Comparison of ENCODE assay signal across 24 cellular contexts in genomic region chr3:195468391-195468776, GRCh38. TPM values are rescaled to one million over a fixed set of nuclear protein-coding genes. Genes with fewer than 3 reads are reported as not detected.
DNase-seq lines count a peak whose midpoint lies in the region; ATAC-seq and TF ChIP-seq lines count a peak whose summit lies in the region.
"Had no signal": no experiment of that assay in that cellular context is flagged by ENCODE, and none has a peak within 500 bp of the region (broad histone marks: within the 10 kb centered on the region; RNA-seq: fewer than 3 reads in every experiment).

No MANE protein-coding gene starts in this region.

- H3K79me2 ChIP-seq in KMS-11 (ENCODE audit: insufficient read depth, low read depth), result no peaks in the 10 kb centered on the region
- H3K79me2 ChIP-seq in smooth muscle cell (ENCODE audit: low read depth), result no peaks in the 10 kb centered on the region

- peak; percentile 10 to 25 for ATAC-seq in activated T-cell treated with anti-CD3 and anti-CD28 coated beads, Interleukin-2, amount 50 U/mL, for 4 hours
- ATAC-seq: psoas muscle had no signal

- no peak for DNase-seq in activated T-cell treated with anti-CD3 and anti-CD28 coated beads, Interleukin-2, amount 50 U/mL, for 4 hours
- DNase-seq in activated T-cell treated with anti-CD3 and anti-CD28 coated beads, Interleukin-2, amount 50 U/mL, for 48 hours, result no peak
- no peak for DNase-seq in smooth muscle cell (lab: John Stamatoyannopoulos, UW; ENCODE audit: unreplicated experiment)
- no peak for DNase-seq in testis
- DNase-seq in GM10248 (ENCODE audit: extremely low spot score), result no peak
- DNase-seq in MG63, result no peak
- DNase-seq: activated CD4-positive, alpha-beta T cell treated with anti-CD3 and anti-CD28 coated beads for 1 hour; amniotic stem cell; endodermal cell; kidney; NCI-H1092; NCI-H187 treated with DMSO at 0.1 percent for 48 hours; NCI-H2227 treated with DMSO at 0.1 percent for 48 hours; NCI-H748 treated with DMSO at 0.1 percent for 48 hours; psoas muscle had no signal

- peaks cover 4% of the 10 kb centered on the region for H3K36me3 Mint-ChIP-seq in activated T-cell treated with anti-CD3 and anti-CD28 coated beads, Interleukin-2, amount 50 U/mL, for 4 hours (ENCODE audit: insufficient read depth)
- peaks cover 8% of the 10 kb centered on the region for H3K36me3 Mint-ChIP-seq in activated naive CD8-positive, alpha-beta T cell
- H3K36me3 Mint-ChIP-seq: type B pancreatic cell had no signal

- H3K9me3 ChIP-seq in smooth muscle cell (replicated peaks; ENCODE audit: low read depth) (no peaks in the 10 kb centered on the region), testis (no peaks in the 10 kb centered on the region), MG63 (peaks cover 8% of the 10 kb centered on the region; the same call in 1 of the 2 replicates)
- H3K9me3 ChIP-seq: neutrophil, psoas muscle had no signal

- CTCF ChIA-PET in GM10248 (lab: Yijun Ruan, JAX), result no interaction called here

- H3K27me3 Mint-ChIP-seq in activated T-cell treated with anti-CD3 and anti-CD28 coated beads, Interleukin-2, amount 50 U/mL, for 4 hours (ENCODE audit: low read depth), result no peaks in the 10 kb centered on the region
- H3K27me3 Mint-ChIP-seq in activated naive CD8-positive, alpha-beta T cell, result no peaks in the 10 kb centered on the region
- H3K27me3 Mint-ChIP-seq: type B pancreatic cell had no signal

- peak overlapping the region; percentile 40 for H3K4me2 ChIP-seq in KMS-11
- no peak overlapping the region for H3K4me2 ChIP-seq in smooth muscle cell
- H3K4me2 ChIP-seq: BLaER1 had no signal

- H3K4me3 Mint-ChIP-seq in activated T-cell treated with anti-CD3 and anti-CD28 coated beads, Interleukin-2, amount 50 U/mL, for 4 hours, result no peak overlapping the region
- H3K4me3 Mint-ChIP-seq in activated naive CD8-positive, alpha-beta T cell, result no peak overlapping the region
- H3K4me3 Mint-ChIP-seq: endodermal cell, type B pancreatic cell had no signal

- intact Hi-C loops in testis (cut with DNase I; ENCODE audit: low total_unique reads), result no loop called here

- peaks cover 13% of the 10 kb centered on the region for H3K9me3 Mint-ChIP-seq in activated T-cell treated with anti-CD3 and anti-CD28 coated beads, Interleukin-2, amount 50 U/mL, for 4 hours
- H3K9me3 Mint-ChIP-seq in activated naive CD8-positive, alpha-beta T cell (ENCODE audit: low read depth), result peaks cover 9% of the 10 kb centered on the region

- H3K36me3 ChIP-seq in KMS-11 (ENCODE audit: insufficient read depth), result no peaks in the 10 kb centered on the region
- H3K36me3 ChIP-seq in smooth muscle cell (ENCODE audit: low read depth), result no peaks in the 10 kb centered on the region
- no peaks in the 10 kb centered on the region for H3K36me3 ChIP-seq in testis (ENCODE audit: low read depth, missing control alignments)
- H3K36me3 ChIP-seq in MG63, result no peaks in the 10 kb centered on the region
- H3K36me3 ChIP-seq: BLaER1, neutrophil had no signal

- H3K4me1 ChIP-seq in KMS-11 (ENCODE audit: low read depth, poor library complexity, severe bottlenecking) (peaks cover 21% of the 10 kb centered on the region), smooth muscle cell (ENCODE audit: low read depth) (no peaks in the 10 kb centered on the region), testis (peaks cover 3% of the 10 kb centered on the region)
- H3K4me1 ChIP-seq: BLaER1, psoas muscle had no signal

- H3K27ac Mint-ChIP-seq in activated naive CD8-positive, alpha-beta T cell, result peak overlapping the region; percentile 51
- H3K27ac Mint-ChIP-seq: endodermal cell, type B pancreatic cell had no signal

- no peaks in the 10 kb centered on the region for H3F3A ChIP-seq in smooth muscle cell (ENCODE audit: low read depth)

- H2AFZ ChIP-seq in KMS-11 (ENCODE audit: low read depth), result peak overlapping the region; percentile 38
- H2AFZ ChIP-seq in smooth muscle cell (ENCODE audit: low read depth), result no peak overlapping the region
- H2AFZ ChIP-seq: GM23248 had no signal

- POLR2A ChIA-PET in GM10248 (lab: Yijun Ruan, JAX), result no interaction called here

- H3K27ac ChIP-seq in KMS-11 (peak overlapping the region; percentile 55), smooth muscle cell (ENCODE audit: low read depth) (peak overlapping the region; percentile 87), testis (no peak overlapping the region)
- H3K27ac ChIP-seq: BLaER1, coronary artery, GM23248, neutrophil, psoas muscle, skin epidermis had no signal

- H3K4me3 ChIP-seq in KMS-11 (IDR thresholded peaks at IDR 0.05; ENCODE audit: insufficient read depth, low read depth, low read length) (peak overlapping the region; percentile 25), smooth muscle cell (no peak overlapping the region), testis (no peak overlapping the region), MG63 (no peak overlapping the region)
- H3K4me3 ChIP-seq: BLaER1, coronary artery, GM23248, lung, psoas muscle, skin epidermis had no signal

- WGBS in smooth muscle cell (ENCODE audit: low lambda C conversion rate), result 77% methylated on average over 4 of the region's 4 CpGs
- 69 to 77% methylated on average over 4 of the region's 4 CpGs for WGBS in testis, 2 donors

- TF ChIP-seq CTCF in KMS-11 (conservative IDR thresholded peaks at IDR 0.05; ENCODE audit: low read depth, low read length), result no peak
- no peak for TF ChIP-seq CTCF in smooth muscle cell (IDR thresholded peaks at IDR 0.05; ENCODE audit: borderline replicate concordance, insufficient read depth, poor library complexity, severe bottlenecking)
- TF ChIP-seq CTCF in testis (IDR thresholded peaks at IDR 0.05), result no peak
- no peak for TF ChIP-seq CTCF in GM10248 (IDR thresholded peaks at IDR 0.05; ENCODE audit: control extremely low read depth, extremely low read depth, low read depth, missing control alignments)

- peaks cover 7% of the 10 kb centered on the region for H3K4me1 Mint-ChIP-seq in activated T-cell treated with anti-CD3 and anti-CD28 coated beads, Interleukin-2, amount 50 U/mL, for 4 hours (ENCODE audit: low read depth)
- peaks cover 10% of the 10 kb centered on the region for H3K4me1 Mint-ChIP-seq in activated naive CD8-positive, alpha-beta T cell (ENCODE audit: low read depth)
- H3K4me1 Mint-ChIP-seq: endodermal cell had no signal

- no peaks in the 10 kb centered on the region for H3K27me3 ChIP-seq in KMS-11 (ENCODE audit: insufficient read depth, low read depth)
- no peaks in the 10 kb centered on the region for H3K27me3 ChIP-seq in smooth muscle cell (ENCODE audit: low read depth)
- H3K27me3 ChIP-seq in testis, result no peaks in the 10 kb centered on the region
- peaks cover 3% of the 10 kb centered on the region for H3K27me3 ChIP-seq in MG63
- H3K27me3 ChIP-seq: BLaER1, neutrophil had no signal

- H4K20me1 ChIP-seq in KMS-11 (ENCODE audit: insufficient read depth), result no peaks in the 10 kb centered on the region
- H4K20me1 ChIP-seq in smooth muscle cell (ENCODE audit: low read depth), result no peaks in the 10 kb centered on the region
- H4K20me1 ChIP-seq: BLaER1 had no signal

- no peak for TF ChIP-seq POLR2A in testis (IDR thresholded peaks at IDR 0.05)

- peak overlapping the region; percentile 13; the same call in 1 of the 2 replicates for H3K9ac ChIP-seq in KMS-11
- peak overlapping the region; percentile 47 for H3K9ac ChIP-seq in smooth muscle cell (ENCODE audit: low read depth)
- H3K9ac ChIP-seq: BLaER1, GM23248 had no signal

RNA-seq across cellular contexts. Expression of gene ACAP2, which starts 25.6 kb away (rescaled TPM):
- total RNA-seq in activated T-cell treated with anti-CD3 and anti-CD28 coated beads, Interleukin-2, amount 50 U/mL, for 4 hours, result 10 to 100 TPM; 30.0 to 34.2 (median 31.0) TPM
- 41.8 and 58.9 TPM in 2 replicates for total RNA-seq in smooth muscle cell
- 19.8 and 24.7 TPM in 2 replicates for polyA plus RNA-seq in smooth muscle cell
- 10 to 100 TPM; 72.3 to 78.2 TPM for total RNA-seq in testis
- 31.6 TPM for polyA plus RNA-seq in testis (ENCODE audit: insufficient read depth, low read depth, low replicate concordance)
- total RNA-seq in MG63 (2014; rRNA removed; shearing (Covaris generic); ENCODE audit: low replicate concordance), result 31.8 and 45.9 TPM in 2 replicates

Comparison
In these comparisons a context has a peak if more than half of its experiments do, and no peak if none do; other contexts are left out.
1. H3K27ac ChIP-seq: peak in KMS-11 (single experiment) and smooth muscle cell (single experiment); none in testis (0 of 2).